8 cellular contexts compared by ENCODE assay signal in genomic region chr1:36322786-36323635, GRCh38. TPM values are rescaled to one million over a fixed set of nuclear protein-coding genes. Genes with fewer than 3 reads are reported as not detected.
DNase-seq lines count a peak whose midpoint lies in the region; ATAC-seq and TF ChIP-seq lines count a peak whose summit lies in the region.

No MANE protein-coding gene starts in this region.

- dilution Hi-C loops in mammary epithelial cell (cut with HindIII; ENCODE audit: low sequenced_read_pairs), result no loop called here

- POLR2A ChIA-PET in RWPE1 (lab: Yijun Ruan, JAX; ENCODE audit: low non-redundant PET), result no interaction called here

- no peak overlapping the region for H3K27ac Mint-ChIP-seq in stimulated activated memory B cell treated with anti-CD40 and anti-IgM and Interleukin-4, amounts not matched to agents 10 μg/mL and 1 μg/mL and 100 μg/mL, for 72 hours

- no peaks in the 10 kb centered on the region for H4K20me1 ChIP-seq in mammary epithelial cell (ENCODE audit: insufficient read depth, low read length)

- peaks cover 28% of the 10 kb centered on the region for H3K27me3 Mint-ChIP-seq in stimulated activated memory B cell treated with anti-CD40 and anti-IgM and Interleukin-4, amounts not matched to agents 10 μg/mL and 1 μg/mL and 100 μg/mL, for 72 hours

- peak overlapping the region; percentile 91 for H3K4me2 ChIP-seq in mammary epithelial cell (ENCODE audit: insufficient read depth, low read depth, low read length)

- intact Hi-C loops in mammary epithelial cell (cut with micrococcal nuclease), result loop anchor here (2.0 kb wide), 1 partner anchor 16 kb away; the partner anchor contains the start of gene SH3D21

- no peak for TF ChIP-seq CTCF in RWPE1 (conservative IDR thresholded peaks at IDR 0.05; ENCODE audit: low read depth)
- no peak for TF ChIP-seq CTCF in mammary epithelial cell (conservative IDR thresholded peaks at IDR 0.05 in 1 of 2, IDR thresholded peaks at IDR 0.05 in 1 of 2; ENCODE audit: extremely low read depth in 1 of 2, insufficient read depth in 1 of 2, low read depth in 1 of 2, low read length in 2 of 2)
- no peak for TF ChIP-seq CTCF in kidney epithelial cell (IDR thresholded peaks at IDR 0.05; ENCODE audit: insufficient read depth, low read length, poor library complexity, severe bottlenecking)

- H3K4me1 Mint-ChIP-seq in stimulated activated memory B cell treated with anti-CD40 and anti-IgM and Interleukin-4, amounts not matched to agents 10 μg/mL and 1 μg/mL and 100 μg/mL, for 72 hours, result peaks cover 30% of the 10 kb centered on the region

- ATAC-seq in stimulated activated memory B cell treated with anti-CD40 and anti-IgM and Interleukin-4, amounts not matched to agents 10 μg/mL and 1 μg/mL and 100 μg/mL, for 72 hours, result peak; percentile 53

- DNase-seq in stimulated activated CD4-positive, alpha-beta T cell treated with anti-CD3 and anti-CD28 coated beads, Interleukin-4, amount 100 ng/mL, for 1 hour, result peak; percentile 29
- no peak for DNase-seq in stimulated activated CD4-positive, alpha-beta T cell treated with anti-CD3 and anti-CD28 coated beads, Interleukin-12 subunit alpha, Interleukin-12 subunit beta, amount 100 ng/mL, for 4 hours
- DNase-seq in RWPE1 (ENCODE audit: low spot score) (no peak), mammary epithelial cell (peak; percentile 12), kidney epithelial cell (ENCODE audit: low read depth) (no peak), A172 (ENCODE audit: low spot score) (no peak), SK-N-DZ (ENCODE audit: low spot score) (no peak)

- H3K4me3 ChIP-seq in mammary epithelial cell (replicated peaks in 1 of 3; ENCODE audit: insufficient read depth in 1 of 3, low read depth in 2 of 3, low read length in 3 of 3) (peak overlapping the region; percentile 36 to 54 (median 48)), kidney epithelial cell (ENCODE audit: low read depth, low read length) (peak overlapping the region; percentile 72)

- peaks cover 24% of the 10 kb centered on the region for H3K4me1 ChIP-seq in mammary epithelial cell (ENCODE audit: insufficient read depth, low read length)

- H3K79me2 ChIP-seq in mammary epithelial cell (ENCODE audit: insufficient read depth, low read length), result no peaks in the 10 kb centered on the region

- peak overlapping the region; percentile 69 for H3K4me3 Mint-ChIP-seq in stimulated activated memory B cell treated with anti-CD40 and anti-IgM and Interleukin-4, amounts not matched to agents 10 μg/mL and 1 μg/mL and 100 μg/mL, for 72 hours

- no TSS peak for BruUV-seq in mammary epithelial cell (replicated peaks; lab: Mats Ljungman, UMichigan)

- CTCF ChIA-PET in RWPE1 (lab: Yijun Ruan, JAX) (interaction anchor here (1.1 kb wide), 1 partner anchor 59 kb away, joined by 3 read pairs; no protein-coding TSS in a partner anchor), mammary epithelial cell (lab: Charles Lee; ENCODE audit: low non-redundant PET) (no interaction called here)

- H3K36me3 ChIP-seq in mammary epithelial cell (ENCODE audit: insufficient read depth, low read length), result no peaks in the 10 kb centered on the region
- no peaks in the 10 kb centered on the region for H3K36me3 ChIP-seq in kidney epithelial cell (ENCODE audit: control insufficient read depth, insufficient read depth, low read length)

- no peaks in the 10 kb centered on the region for H3K36me3 Mint-ChIP-seq in stimulated activated memory B cell treated with anti-CD40 and anti-IgM and Interleukin-4, amounts not matched to agents 10 μg/mL and 1 μg/mL and 100 μg/mL, for 72 hours

- H2AFZ ChIP-seq in mammary epithelial cell (ENCODE audit: low read depth, low read length), result peak overlapping the region; percentile 54

- no peaks in the 10 kb centered on the region for H3K27me3 ChIP-seq in mammary epithelial cell (ENCODE audit: insufficient read depth, low read length)
- H3K27me3 ChIP-seq in kidney epithelial cell (ENCODE audit: control insufficient read depth, insufficient read depth, low read length), result no peaks in the 10 kb centered on the region

- H3K27ac ChIP-seq in RWPE1 (peak overlapping the region; percentile 72), mammary epithelial cell (ENCODE audit: insufficient read depth, low read depth, low read length) (peak overlapping the region; percentile 11)

- in situ Hi-C loops in mammary epithelial cell (cut with MboI; ENCODE audit: low sequenced_read_pairs in 2 of 2), result no loop called here

- no peaks in the 10 kb centered on the region for H3K9me3 ChIP-seq in mammary epithelial cell (replicated peaks; ENCODE audit: insufficient read depth, low read length)

- H3K9me3 Mint-ChIP-seq in stimulated activated memory B cell treated with anti-CD40 and anti-IgM and Interleukin-4, amounts not matched to agents 10 μg/mL and 1 μg/mL and 100 μg/mL, for 72 hours, result no peaks in the 10 kb centered on the region

- H3K9ac ChIP-seq in mammary epithelial cell (ENCODE audit: insufficient read depth, low read length), result no peak overlapping the region

- 58% methylated on average over 6 of the region's 83 CpGs for WGBS in mammary epithelial cell (ENCODE audit: low coverage, missing lambda C conversion rate)

RNA-seq across cellular contexts. Expression of gene EVA1B, which starts 0.4 kb away (rescaled TPM):
- 1 to 10 TPM; 9.2 to 10.0 TPM for total RNA-seq in mammary epithelial cell
- polyA plus RNA-seq in mammary epithelial cell, result 1.9 TPM
- not detected for polyA minus RNA-seq in mammary epithelial cell
- total RNA-seq in kidney epithelial cell, result 138 and 139 TPM in 2 replicates
- 9.6 and 17.8 TPM in 2 replicates for total RNA-seq in A172 (2014; rRNA removed; shearing (Covaris generic))
- polyA plus RNA-seq in SK-N-DZ (2014; cell fraction: cytosol; rRNA removed), result 9.2 and 13.8 TPM in 2 replicates
- 8.5 and 10.5 TPM in 2 replicates for polyA plus RNA-seq in SK-N-DZ (2014; cell fraction: nucleus; rRNA removed)

RNA-seq across cellular contexts. Expression of gene SH3D21, which starts 16.8 kb away (rescaled TPM):
- total RNA-seq in mammary epithelial cell (10 to 100 TPM in 1 of 2 donors, 1 to 10 TPM in 1; 7.8 to 26.0 TPM), kidney epithelial cell (1.7 and 1.9 TPM in 2 replicates)
- polyA plus RNA-seq in mammary epithelial cell, result 6.3 TPM
- 6.4 TPM for polyA minus RNA-seq in mammary epithelial cell
- total RNA-seq in A172 (2014; rRNA removed; shearing (Covaris generic)), result 0.98 TPM in 1 of 2 replicates, not detected in the other
- polyA plus RNA-seq in SK-N-DZ (2014; cell fraction: cytosol; rRNA removed), result 0.46 and 0.89 TPM in 2 replicates
- 8.7 and 13.3 TPM in 2 replicates for polyA plus RNA-seq in SK-N-DZ (2014; cell fraction: nucleus; rRNA removed)

Comparison
In these comparisons a context has a peak if more than half of its experiments do, and no peak if none do; other contexts are left out.
1. DNase-seq: peak in stimulated activated CD4-positive, alpha-beta T cell treated with anti-CD3 and anti-CD28 coated beads, Interleukin-4, amount 100 ng/mL, for 1 hour (single experiment) and mammary epithelial cell (single experiment); none in stimulated activated CD4-positive, alpha-beta T cell treated with anti-CD3 and anti-CD28 coated beads, Interleukin-12 subunit alpha, Interleukin-12 subunit beta, amount 100 ng/mL, for 4 hours (single experiment), RWPE1 (single experiment), kidney epithelial cell (single experiment), A172 (single experiment) and SK-N-DZ (single experiment).